In the genomic region with DNA sequence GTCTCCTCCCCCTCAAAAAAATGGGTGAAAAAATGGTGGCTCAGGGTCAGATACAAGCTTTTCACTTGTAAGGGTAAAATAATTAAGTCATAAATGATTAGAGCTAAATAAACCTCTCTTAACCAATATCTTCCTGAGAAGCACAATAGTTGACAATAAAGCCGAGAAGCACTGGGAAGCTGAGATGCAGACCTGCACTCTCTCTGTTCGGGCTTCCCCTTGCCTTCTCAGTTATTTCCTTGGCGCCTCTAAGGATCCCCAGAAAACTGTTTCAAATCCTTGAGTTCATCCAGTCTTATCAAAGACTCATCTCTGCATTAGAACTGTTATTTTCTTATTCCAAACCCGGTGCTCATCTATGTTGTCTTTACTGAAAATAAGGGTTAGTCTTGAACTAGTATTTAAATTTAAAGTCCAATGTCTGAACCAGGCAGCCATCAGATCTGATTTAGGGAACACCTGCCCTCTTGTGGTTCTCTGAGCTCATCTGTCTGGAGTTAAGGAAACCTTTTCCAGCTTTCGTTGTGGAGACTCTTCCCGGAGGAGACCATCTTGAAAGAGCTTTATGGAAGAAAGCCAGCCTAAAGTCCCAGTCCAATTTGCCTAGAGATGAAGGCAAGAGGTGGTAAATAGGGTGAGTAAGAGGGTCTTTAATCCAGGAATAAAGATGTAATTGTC, we compare ENCODE assay signal across 8 cellular contexts.
DNase-seq lines count a peak whose midpoint lies in the region; ATAC-seq and TF ChIP-seq lines count a peak whose summit lies in the region.

No MANE protein-coding gene starts in this region.

- H3K9me3 ChIP-seq in mucosa of descending colon (no peaks in the 10 kb centered on the region), Karpas-422 (ENCODE audit: low read length) (no peaks in the 10 kb centered on the region)

- TF ChIP-seq CTCF in NB4 (IDR thresholded peaks at IDR 0.05; ENCODE audit: low read depth, low read length) (peak; percentile 21), brain microvascular endothelial cell (IDR thresholded peaks at IDR 0.05; ENCODE audit: low read depth, low read length, missing control alignments) (peak; percentile 59), mucosa of descending colon (IDR thresholded peaks at IDR 0.05) (no peak)

- in situ Hi-C loops in brain microvascular endothelial cell (cut with HindIII; ENCODE audit: low pct_ligation_motif_present, low sequenced_read_pairs) = no loop called here

- ATAC-seq in mucosa of descending colon (peak; percentile 28), HG02642 (IDR thresholded peaks at IDR 0.05; ENCODE audit: poor library complexity, unreplicated experiment) (no peak)

- H3K4me1 ChIP-seq in mucosa of descending colon (ENCODE audit: low read depth) (no peaks in the 10 kb centered on the region), Karpas-422 (ENCODE audit: low read length) (no peaks in the 10 kb centered on the region)

- H3K4me3 ChIP-seq in NB4 (ENCODE audit: low read depth, low read length) (no peak overlapping the region), brain microvascular endothelial cell (ENCODE audit: low read depth, low read length) (no peak overlapping the region), mucosa of descending colon (no peak overlapping the region), Karpas-422 (ENCODE audit: low read length) (no peak overlapping the region)

- H3K36me3 ChIP-seq in brain microvascular endothelial cell (replicated peaks) (no peaks in the 10 kb centered on the region), mucosa of descending colon (ENCODE audit: low read depth) (no peaks in the 10 kb centered on the region), Karpas-422 (ENCODE audit: insufficient read depth, low read length) (no peaks in the 10 kb centered on the region)

- H3K27me3 ChIP-seq in brain microvascular endothelial cell (replicated peaks) = no peaks in the 10 kb centered on the region
- H3K27me3 ChIP-seq in Karpas-422 (ENCODE audit: low read length) = no peaks in the 10 kb centered on the region

- DNase-seq in COR-L47 (lab: John Stamatoyannopoulos, UW) (peak; percentile 65), NB4 (ENCODE audit: low read depth) (peak; percentile 27), brain microvascular endothelial cell (peak; percentile 35), mucosa of descending colon (peak in 1 of 3 donors; percentile 35), Karpas-422 (no peak), NCI-H128 (lab: John Stamatoyannopoulos, UW; ENCODE audit: unreplicated experiment) (no peak)
- no peak for DNase-seq in stimulated activated naive CD4-positive, alpha-beta T cell treated with Interleukin-2 at 50 U/mL for 16 hours (lab: John Stamatoyannopoulos, UW)

- H4K20me1 ChIP-seq in Karpas-422 (ENCODE audit: insufficient read depth, low read depth, low read length) = no peaks in the 10 kb centered on the region

- intact Hi-C loops in mucosa of descending colon (cut with DNase I, micrococcal nuclease) = no loop called here

- H3K9me2 ChIP-seq in Karpas-422 (replicated peaks; ENCODE audit: insufficient read depth, low read length) = no peaks in the 10 kb centered on the region

- no peak overlapping the region for H3K4me2 ChIP-seq in Karpas-422 (ENCODE audit: low read depth, low read length, poor library complexity, severe bottlenecking)

- TF ChIP-seq POLR2A in NB4 (IDR thresholded peaks at IDR 0.05; ENCODE audit: extremely low read depth, insufficient read length) = no peak

- no peaks in the 10 kb centered on the region for H3K79me2 ChIP-seq in Karpas-422 (ENCODE audit: low read length)

- H2AFZ ChIP-seq in Karpas-422 (ENCODE audit: low read length) = no peak overlapping the region

- no peak overlapping the region for H3K9ac ChIP-seq in Karpas-422 (ENCODE audit: low read length)

- H3K27ac ChIP-seq in brain microvascular endothelial cell = no peak overlapping the region
- no peak overlapping the region for H3K27ac ChIP-seq in Karpas-422 (ENCODE audit: low read length)

Comparison
In these comparisons a context has a peak if more than half of its experiments do, and no peak if none do; other contexts are left out.
1. DNase-seq: peak in COR-L47 (single experiment), NB4 (single experiment) and brain microvascular endothelial cell (single experiment); none in Karpas-422 (single experiment), stimulated activated naive CD4-positive, alpha-beta T cell treated with Interleukin-2 at 50 U/mL for 16 hours (single experiment) and NCI-H128 (single experiment).